Comparison of ENCODE assay signal across 9 cellular contexts in genomic region chr6:52176550-52176949, GRCh38.
DNase-seq lines count a peak whose midpoint lies in the region; ATAC-seq lines count a peak whose summit lies in the region.
"Had no signal": no experiment of that assay in that cellular context is flagged by ENCODE, and none has a peak within 500 bp of the region (broad histone marks: within the 10 kb centered on the region; RNA-seq: fewer than 3 reads in every experiment).

No MANE protein-coding gene starts in this region.

- H3K4me3 Mint-ChIP-seq in activated naive CD8-positive, alpha-beta T cell treated with anti-CD3 and anti-CD28 coated beads, Interleukin-2, amount 50 U/mL, for 24 hours, result no peak overlapping the region

- no peak for DNase-seq in activated naive CD8-positive, alpha-beta T cell treated with anti-CD3 and anti-CD28 coated beads, Interleukin-2, amount 50 U/mL, for 24 hours
- DNase-seq in anterior cingulate cortex (lab: John Stamatoyannopoulos, UW) (no peak), NOMO-1 treated with dmso at 0.1 percent for 144 hours (lab: John Stamatoyannopoulos, UW; ENCODE audit: unreplicated experiment) (no peak), GF-D8 (lab: John Stamatoyannopoulos, UW) (no peak)
- no peak for DNase-seq in activated CD4-positive, CD25-positive, alpha-beta regulatory T cell (lab: John Stamatoyannopoulos, UW)
- DNase-seq: Right ventricle myocardium superior had no signal

- no peaks in the 10 kb centered on the region for H3K9me3 Mint-ChIP-seq in activated naive CD8-positive, alpha-beta T cell treated with anti-CD3 and anti-CD28 coated beads, Interleukin-2, amount 50 U/mL, for 24 hours

- no peaks in the 10 kb centered on the region for H3K36me3 Mint-ChIP-seq in activated naive CD8-positive, alpha-beta T cell treated with anti-CD3 and anti-CD28 coated beads, Interleukin-2, amount 50 U/mL, for 24 hours (ENCODE audit: low read depth)

- H3K4me1 Mint-ChIP-seq in activated naive CD8-positive, alpha-beta T cell treated with anti-CD3 and anti-CD28 coated beads, Interleukin-2, amount 50 U/mL, for 24 hours, result peaks cover 20% of the 10 kb centered on the region

- no peak overlapping the region for H3K27ac Mint-ChIP-seq in activated naive CD8-positive, alpha-beta T cell treated with anti-CD3 and anti-CD28 coated beads, Interleukin-2, amount 50 U/mL, for 24 hours

- H3K27me3 Mint-ChIP-seq in activated naive CD8-positive, alpha-beta T cell treated with anti-CD3 and anti-CD28 coated beads, Interleukin-2, amount 50 U/mL, for 24 hours, result peaks cover 27% of the 10 kb centered on the region

- ATAC-seq in GM18867 (IDR thresholded peaks at IDR 0.05; ENCODE audit: unreplicated experiment) (peak; percentile 92), GM21723 (IDR thresholded peaks at IDR 0.05; ENCODE audit: unreplicated experiment) (peak; percentile 76), HG03558 (IDR thresholded peaks at IDR 0.05; ENCODE audit: extremely low read depth, unreplicated experiment) (peak; percentile 44)
- ATAC-seq in activated naive CD8-positive, alpha-beta T cell treated with anti-CD3 and anti-CD28 coated beads, Interleukin-2, amount 50 U/mL, for 24 hours, result peak; percentile 47
